In genomic region chr19:14571695-14572490, GRCh38 we compare ENCODE assay signal across 8 cellular contexts. TPM values are rescaled to one million over a fixed set of nuclear protein-coding genes. Genes with fewer than 3 reads are reported as not detected.
DNase-seq lines count a peak whose midpoint lies in the region; ATAC-seq and TF ChIP-seq lines count a peak whose summit lies in the region.

Gene NDUFB7 (minus strand): TSS chr19:14572066. CDS start chr19:14572000, 66 bp downstream.

- peak; percentile 91 to 93 (median 93) for DNase-seq in CD4-positive, alpha-beta memory T cell
- DNase-seq in NCI-H82 (lab: John Stamatoyannopoulos, UW) (peak; percentile 99), dorsolateral prefrontal cortex (peak; percentile 87 to 97 (median 95)), lower leg skin (ENCODE audit: low spot score in 2 of 2) (peak; percentile 91 to 96)
- peak; percentile 95 for DNase-seq in activated CD4-positive, alpha-beta memory T cell treated with anti-CD3 and anti-CD28 coated beads for 36 hours
- peak; percentile 78 to 88 for DNase-seq in stimulated activated CD4-positive, alpha-beta T cell treated with anti-CD3 and anti-CD28 coated beads, Interleukin-4, amount 100 ng/mL, for 48 hours (ENCODE audit: low read depth in 2 of 2)

- peaks cover 33% of the 10 kb centered on the region for H3K4me1 ChIP-seq in CD4-positive, alpha-beta memory T cell (ENCODE audit: insufficient read depth, low read length)

- peak within 1 kb of the TSS; percentile 68 for H3K27ac ChIP-seq in CD4-positive, alpha-beta memory T cell (ENCODE audit: low read depth, low read length)
- peak within 1 kb of the TSS; percentile 51 to 99 (median 90) for H3K27ac ChIP-seq in dorsolateral prefrontal cortex

- peaks cover 16 to 55% (median 43%) of the 10 kb centered on the region in 4 donors for H3K4me1 Mint-ChIP-seq in CD4-positive, alpha-beta memory T cell
- H3K4me1 Mint-ChIP-seq in activated CD4-positive, alpha-beta memory T cell treated with anti-CD3 and anti-CD28 coated beads for 36 hours (ENCODE audit: low read depth): peaks cover 33% of the 10 kb centered on the region

- peaks cover 3% of the 10 kb centered on the region for H3K36me3 ChIP-seq in CD4-positive, alpha-beta memory T cell (ENCODE audit: insufficient read depth, low read length)

- CTCF ChIA-PET in CD4-positive, alpha-beta memory T cell (lab: Charles Lee; ENCODE audit: partially characterized antibody): interaction anchor here (0.6 to 7.5 kb wide), 17 partner anchors 9 to 435 kb away, joined by 3 to 232 read pairs (median 5); partner anchors contain the start of genes ASF1B and ZNF333
- CTCF ChIA-PET in activated CD4-positive, alpha-beta memory T cell treated with anti-CD3 and anti-CD28 coated beads for 36 hours (lab: Charles Lee): interaction anchor here (0.6 to 11.8 kb wide), 9 partner anchors 9 to 316 kb away, joined by 3 to 565 read pairs (median 5); partner anchors contain the start of gene ZNF333

- H3K27me3 Mint-ChIP-seq in CD4-positive, alpha-beta memory T cell: no peaks in the 10 kb centered on the region
- no peaks in the 10 kb centered on the region for H3K27me3 Mint-ChIP-seq in activated CD4-positive, alpha-beta memory T cell treated with anti-CD3 and anti-CD28 coated beads for 36 hours

- 2 to 6% methylated on average over 10 to 32 of the region's 40 CpGs for WGBS in lower leg skin, 2 donors

- H3K27me3 ChIP-seq in CD4-positive, alpha-beta memory T cell (ENCODE audit: insufficient read depth, low read length): no peaks in the 10 kb centered on the region
- H3K27me3 ChIP-seq in dorsolateral prefrontal cortex: no peaks in the 10 kb centered on the region

- ATAC-seq in GM19438 (IDR thresholded peaks at IDR 0.05; ENCODE audit: low read depth, unreplicated experiment): peak; percentile 73
- ATAC-seq in HG03575 (IDR thresholded peaks at IDR 0.05; ENCODE audit: extremely low read depth, insufficient number of reproducible peaks, low FRiP score, unreplicated experiment): peak; percentile 50

- POLR2A ChIA-PET in CD4-positive, alpha-beta memory T cell (lab: Charles Lee; ENCODE audit: partially characterized antibody): interaction anchor here (0.6 to 3.9 kb wide), 10 partner anchors 10 to 840 kb away, joined by 3 to 43 read pairs (median 6); partner anchors contain the start of genes DNAJB1, GIPC1 and ZNF333
- POLR2A ChIA-PET in activated CD4-positive, alpha-beta memory T cell treated with anti-CD3 and anti-CD28 coated beads for 36 hours (lab: Charles Lee): interaction anchor here (1.4 to 1.5 kb wide), 2 partner anchors 15 to 118 kb away, joined by 5 to 6 read pairs; partner anchors contain the start of gene ZNF333

- no peaks in the 10 kb centered on the region for H3K9me3 ChIP-seq in CD4-positive, alpha-beta memory T cell (ENCODE audit: control insufficient read depth in 1 of 2, low read length in 2 of 2)

- H3K4me3 Mint-ChIP-seq in CD4-positive, alpha-beta memory T cell: peak within 1 kb of the TSS; percentile 95 to 97 (median 96)
- peak within 1 kb of the TSS; percentile 98 for H3K4me3 Mint-ChIP-seq in activated CD4-positive, alpha-beta memory T cell treated with anti-CD3 and anti-CD28 coated beads for 36 hours

- H3K9me3 Mint-ChIP-seq in CD4-positive, alpha-beta memory T cell: peaks cover 0 to 1% (median 0%) of the 10 kb centered on the region in 8 donors
- H3K9me3 Mint-ChIP-seq in activated CD4-positive, alpha-beta memory T cell treated with anti-CD3 and anti-CD28 coated beads for 36 hours: no peaks in the 10 kb centered on the region

- peak; percentile 82 to 100 (median 97) for TF ChIP-seq CTCF in dorsolateral prefrontal cortex (IDR thresholded peaks at IDR 0.05 in 54 of 56, conservative IDR thresholded peaks at IDR 0.05 in 2 of 56; ENCODE audit: low read depth in 1 of 56, partially characterized antibody in 56 of 56)
- TF ChIP-seq CTCF in lower leg skin (IDR thresholded peaks at IDR 0.05): peak in 1 of 3 donors; percentile 58

- TF ChIP-seq POLR2A in lower leg skin (IDR thresholded peaks at IDR 0.05): no peak

- H3K4me3 ChIP-seq in CD4-positive, alpha-beta memory T cell (ENCODE audit: low read length in 2 of 2): peak within 1 kb of the TSS; percentile 76 to 91
- H3K4me3 ChIP-seq in dorsolateral prefrontal cortex (peak within 1 kb of the TSS; percentile 61 to 100 (median 93)), lower leg skin (ENCODE audit: low read depth, poor library complexity, severe bottlenecking) (peak within 1 kb of the TSS; percentile 92)

- intact Hi-C loops in CD4-positive, alpha-beta memory T cell (cut with micrococcal nuclease): no loop called here
- intact Hi-C loops in activated CD4-positive, alpha-beta memory T cell treated with anti-CD3 and anti-CD28 coated beads for 36 hours (cut with micrococcal nuclease): loop anchor here (1.0 to 10.0 kb wide), 3 partner anchors 117 to 317 kb away; no protein-coding TSS in a partner anchor
- intact Hi-C loops in dorsolateral prefrontal cortex (cut with DNase I) (loop anchor here in 1 of 2 donors (5.0 to 10.0 kb wide), 3 partner anchors 203 to 435 kb away; partner anchors contain the start of genes ADGRE2, ASF1B and OR7A17), lower leg skin (cut with DNase I; ENCODE audit: low total_unique reads) (no loop called here)

- H3K27ac Mint-ChIP-seq in CD4-positive, alpha-beta memory T cell: peak within 1 kb of the TSS; percentile 89 to 96 (median 93)
- H3K27ac Mint-ChIP-seq in activated CD4-positive, alpha-beta memory T cell treated with anti-CD3 and anti-CD28 coated beads for 36 hours: peak within 1 kb of the TSS; percentile 85

- peaks cover 6 to 24% of the 10 kb centered on the region in 2 donors for H3K36me3 Mint-ChIP-seq in CD4-positive, alpha-beta memory T cell
- H3K36me3 Mint-ChIP-seq in activated CD4-positive, alpha-beta memory T cell treated with anti-CD3 and anti-CD28 coated beads for 36 hours: peaks cover 9% of the 10 kb centered on the region

RNA-seq across cellular contexts. Expression of gene NDUFB7, which starts in this region (rescaled TPM):
- 10 to 100 TPM; 56.6 to 67.2 TPM for total RNA-seq in CD4-positive, alpha-beta memory T cell
- 100 to 1,000 TPM; 177 to 252 TPM for polyA plus RNA-seq in CD4-positive, alpha-beta memory T cell
- 100 to 1,000 TPM; 118 to 130 TPM for total RNA-seq in activated CD4-positive, alpha-beta memory T cell treated with anti-CD3 and anti-CD28 coated beads for 36 hours
- total RNA-seq in dorsolateral prefrontal cortex: 100 to 1,000 TPM; 107 to 236 (median 166) TPM
- total RNA-seq in lower leg skin: 100 to 1,000 TPM; 219 to 332 (median 280) TPM

Comparison
In these comparisons a context has a peak if more than half of its experiments do, and no peak if none do; other contexts are left out.
1. Peak in every context shown above with its lines: DNase-seq, ATAC-seq, H3K4me3 ChIP-seq and H3K27ac ChIP-seq.